ENCODE assay signal across 8 cellular contexts in the genomic region with DNA sequence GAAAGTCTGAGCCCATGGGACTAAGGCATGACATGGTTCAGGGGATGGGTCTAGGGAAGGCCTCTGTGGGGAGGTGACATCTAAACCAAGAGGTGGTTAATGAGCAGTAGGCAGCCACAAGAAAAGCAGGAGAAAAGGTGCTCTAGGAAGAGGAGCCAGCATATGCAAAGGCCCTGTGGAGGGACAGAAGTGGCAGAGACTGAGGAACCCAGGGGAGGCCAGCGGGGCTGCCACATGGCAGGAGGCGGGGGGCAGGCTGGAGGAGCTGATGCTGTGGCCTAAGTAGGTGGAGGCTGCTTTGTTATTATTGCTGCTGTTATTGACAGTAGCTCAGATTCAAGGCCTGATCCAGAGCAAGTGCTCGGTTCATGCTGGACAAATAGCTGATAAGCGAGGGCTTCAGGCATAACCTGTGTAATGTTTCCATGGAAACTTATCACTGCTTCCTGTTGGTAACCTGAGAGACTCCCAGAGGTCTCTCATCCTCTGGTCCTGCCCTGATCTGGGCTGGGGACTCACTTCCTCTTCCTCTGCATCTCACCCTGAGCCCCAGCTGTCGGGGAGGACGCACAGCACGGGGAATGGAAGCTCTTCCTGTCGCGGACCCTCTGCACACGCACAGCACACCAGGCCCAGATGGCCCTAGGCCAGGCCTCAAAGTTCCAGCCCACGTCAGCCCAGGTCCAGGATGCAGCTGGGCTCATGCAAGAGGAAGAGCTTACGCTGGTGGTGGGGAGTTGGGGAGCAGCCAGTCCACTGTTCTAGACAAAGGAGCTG.
DNase-seq lines count a peak whose midpoint lies in the region; ATAC-seq and TF ChIP-seq lines count a peak whose summit lies in the region.

No MANE protein-coding gene starts in this region.

- ATAC-seq in HG02981 (IDR thresholded peaks at IDR 0.05; ENCODE audit: unreplicated experiment) = peak; percentile 84
- peak; percentile 44; the same call in 2 of the 3 replicates for ATAC-seq in RWPE2 (ENCODE audit: low read depth)
- ATAC-seq in aorta (ENCODE audit: low FRiP score) = peak; percentile 64

- intact Hi-C loops in aorta (cut with DNase I) = no loop called here

- TF ChIP-seq CTCF in RWPE2 (IDR thresholded peaks at IDR 0.05; ENCODE audit: poor library complexity, severe bottlenecking) = no peak
- TF ChIP-seq CTCF in right atrium auricular region (IDR thresholded peaks at IDR 0.05) = no peak

- H3K4me1 ChIP-seq in RWPE2 (ENCODE audit: insufficient read depth, poor library complexity, severe bottlenecking) = no peaks in the 10 kb centered on the region
- peaks cover 0 to 38% of the 10 kb centered on the region in 2 donors for H3K4me1 ChIP-seq in right atrium auricular region
- H3K4me1 ChIP-seq in aorta (ENCODE audit: control insufficient read depth in 1 of 2, insufficient read depth in 2 of 2, low read length in 2 of 2) = peaks cover 0 to 3% of the 10 kb centered on the region in 2 donors

- H3K27ac ChIP-seq in RWPE2 (ENCODE audit: poor library complexity, severe bottlenecking) = no peak overlapping the region
- H3K27ac ChIP-seq in right atrium auricular region = peak overlapping the region in 1 of 2 donors; percentile 41
- H3K27ac ChIP-seq in aorta (ENCODE audit: low read depth in 1 of 2, low read length in 2 of 2) = no peak overlapping the region

- H3K9me3 ChIP-seq in RWPE2 (ENCODE audit: severe bottlenecking) = no peaks in the 10 kb centered on the region
- H3K9me3 ChIP-seq in right atrium auricular region = no peaks in the 10 kb centered on the region
- H3K9me3 ChIP-seq in aorta (ENCODE audit: control insufficient read depth, low read length) = no peaks in the 10 kb centered on the region

- H3K36me3 ChIP-seq in RWPE2 (ENCODE audit: low read depth) (no peaks in the 10 kb centered on the region), right atrium auricular region (no peaks in the 10 kb centered on the region), aorta (ENCODE audit: control insufficient read depth in 1 of 2, insufficient read depth in 2 of 2, low read length in 1 of 2) (no peaks in the 10 kb centered on the region)

- no peaks in the 10 kb centered on the region for H3K27me3 ChIP-seq in RWPE2 (ENCODE audit: insufficient read depth, poor library complexity, severe bottlenecking)
- H3K27me3 ChIP-seq in right atrium auricular region = no peaks in the 10 kb centered on the region
- no peaks in the 10 kb centered on the region for H3K27me3 ChIP-seq in aorta (ENCODE audit: control insufficient read depth in 1 of 2, insufficient read depth in 2 of 2, low read length in 1 of 2)

- no peak overlapping the region for H3K4me3 ChIP-seq in RWPE2 (ENCODE audit: severe bottlenecking)
- no peak overlapping the region for H3K4me3 ChIP-seq in right atrium auricular region
- no peak overlapping the region for H3K4me3 ChIP-seq in aorta (ENCODE audit: low read length in 2 of 2)

- peak; percentile 23 for DNase-seq in NCI-H345 (lab: John Stamatoyannopoulos, UW)
- no peak for DNase-seq in NCI-H345 treated with DMSO at 0.1 percent for 48 hours (lab: John Stamatoyannopoulos, UW; ENCODE audit: unreplicated experiment)
- DNase-seq in RWPE2 (ENCODE audit: low spot score) = no peak
- peak; percentile 60 for DNase-seq in right atrium auricular region (ENCODE audit: low spot score)
- peak in 1 of 2 donors; percentile 79 for DNase-seq in aorta
- DNase-seq in cerebellum (ENCODE audit: low spot score) = no peak
- DNase-seq in D341Med (ENCODE audit: low spot score) = no peak

- 79 to 83% methylated on average over 12 of the region's 12 CpGs for WGBS in aorta, 2 donors

Comparison
In these comparisons a context has a peak if more than half of its experiments do, and no peak if none do; other contexts are left out.
1. DNase-seq: peak in NCI-H345 (single experiment) and right atrium auricular region (single experiment); none in NCI-H345 treated with DMSO at 0.1 percent for 48 hours (single experiment), RWPE2 (single experiment), cerebellum (single experiment) and D341Med (single experiment).
2. Peak in every context shown above with its lines, with median percentiles within 50 percentile points of each other: ATAC-seq.